ENCODE assay signal across 10 cellular contexts in genomic region chr7:33932221-33932620, GRCh38. TPM values are rescaled to one million over a fixed set of nuclear protein-coding genes. Genes with fewer than 3 reads are reported as not detected.
DNase-seq lines count a peak whose midpoint lies in the region; ATAC-seq and TF ChIP-seq lines count a peak whose summit lies in the region.
"Had no signal": no experiment of that assay in that cellular context is flagged by ENCODE, and none has a peak within 500 bp of the region (broad histone marks: within the 10 kb centered on the region; RNA-seq: fewer than 3 reads in every experiment).

No MANE protein-coding gene starts in this region.

- WGBS in ovary, 3 donors, result 49 to 68% (median 56%) methylated on average over 5 of the region's 5 CpGs

- peaks cover 30% of the 10 kb centered on the region for H3K27me3 ChIP-seq in left ventricle myocardium inferior (ENCODE audit: low read depth)
- H3K27me3 ChIP-seq in endocrine pancreas (ENCODE audit: control insufficient read depth, insufficient read depth, low read length), result no peaks in the 10 kb centered on the region
- H3K27me3 ChIP-seq in ovary, result no peaks in the 10 kb centered on the region
- H3K27me3 ChIP-seq: neural progenitor cell had no signal

- no peak for TF ChIP-seq EP300 in ovary (IDR thresholded peaks at IDR 0.05)

- no peak overlapping the region for H3K9ac ChIP-seq in endocrine pancreas (ENCODE audit: control insufficient read depth, insufficient read depth, low read length)
- H3K9ac ChIP-seq: neural progenitor cell had no signal

- no peak overlapping the region for H3K27ac ChIP-seq in left ventricle myocardium inferior (replicated peaks)
- no peak overlapping the region for H3K27ac ChIP-seq in ovary
- H3K27ac ChIP-seq: neural progenitor cell had no signal

- TF ChIP-seq POLR2A in ovary (IDR thresholded peaks at IDR 0.05), result no peak

- H3K4me1 ChIP-seq in left ventricle myocardium inferior (no peaks in the 10 kb centered on the region), endocrine pancreas (ENCODE audit: control insufficient read depth, insufficient read depth, low read length) (no peaks in the 10 kb centered on the region), ovary (ENCODE audit: insufficient read depth) (peaks cover 1% of the 10 kb centered on the region)

- DNase-seq in left ventricle myocardium inferior, result no peak
- DNase-seq in Right ventricle myocardium inferior (ENCODE audit: missing footprints), result no peak
- no peak for DNase-seq in ovary
- no peak for DNase-seq in mucosa of gallbladder (ENCODE audit: low spot score)
- DNase-seq in NCI-H748 treated with DMSO at 0.1 percent for 48 hours (lab: John Stamatoyannopoulos, UW), result no peak
- no peak for DNase-seq in activated CD4-positive, alpha-beta T cell treated with anti-CD3 and anti-CD28 coated beads, Interleukin-2, amount 50 U/mL, for 48 hours
- DNase-seq: activated gamma-delta T cell had no signal

- H3K36me3 ChIP-seq in left ventricle myocardium inferior (no peaks in the 10 kb centered on the region), endocrine pancreas (ENCODE audit: control insufficient read depth, insufficient read depth, low read length) (no peaks in the 10 kb centered on the region), ovary (no peaks in the 10 kb centered on the region)
- H3K36me3 ChIP-seq: neural progenitor cell had no signal

- peak overlapping the region; percentile 47 for H3K4me3 ChIP-seq in left ventricle myocardium inferior
- peak overlapping the region; percentile 42 for H3K4me3 ChIP-seq in endocrine pancreas (ENCODE audit: control insufficient read depth, insufficient read depth, low read length)
- peak overlapping the region; percentile 22 for H3K4me3 ChIP-seq in ovary
- H3K4me3 ChIP-seq: neural progenitor cell had no signal

- intact Hi-C loops in left ventricle myocardium inferior (cut with micrococcal nuclease), result loop anchor here (10.0 kb wide), 2 partner anchors 177 to 747 kb away; no protein-coding TSS in a partner anchor
- intact Hi-C loops in Right ventricle myocardium inferior (cut with DNase I), result loop anchor here (5.0 kb wide), 2 partner anchors 690 to 745 kb away; no protein-coding TSS in a partner anchor
- intact Hi-C loops in ovary (cut with DNase I), result loop anchor here in 2 of 4 donors (10.0 kb wide), 2 partner anchors 177 to 687 kb away; no protein-coding TSS in a partner anchor

- no peak for ATAC-seq in Right ventricle myocardium inferior
- ATAC-seq in GM21447 (IDR thresholded peaks at IDR 0.05; ENCODE audit: unreplicated experiment), result no peak

- TF ChIP-seq CTCF in left ventricle myocardium inferior (IDR thresholded peaks at IDR 0.05; ENCODE audit: borderline replicate concordance), result no peak
- TF ChIP-seq CTCF in ovary (IDR thresholded peaks at IDR 0.05), result no peak

- H3K9me3 ChIP-seq in left ventricle myocardium inferior (replicated peaks) (no peaks in the 10 kb centered on the region), endocrine pancreas (ENCODE audit: control insufficient read depth, low read length) (no peaks in the 10 kb centered on the region), ovary (no peaks in the 10 kb centered on the region)

RNA-seq across cellular contexts. Expression of gene BMPER, which starts 26.9 kb away (rescaled TPM):
- total RNA-seq in left ventricle myocardium inferior, result 2.9 TPM
- 2.5 TPM for total RNA-seq in Right ventricle myocardium inferior
- 10 to 100 TPM in 2 of 7 donors, 1 to 10 TPM in 5; 2.9 to 15.3 (median 6.9) TPM for total RNA-seq in ovary
- polyA plus RNA-seq in ovary, result 1 to 10 TPM; 3.7 to 5.4 TPM
- 5.0 TPM for total RNA-seq in mucosa of gallbladder
